17 cellular contexts compared by ENCODE assay signal in genomic region chr6:17768388-17768787, GRCh38.
DNase-seq lines count a peak whose midpoint lies in the region; ATAC-seq, FAIRE-seq and TF ChIP-seq lines count a peak whose summit lies in the region.
"Had no signal": no experiment of that assay in that cellular context is flagged by ENCODE, and none has a peak within 500 bp of the region (broad histone marks: within the 10 kb centered on the region; RNA-seq: fewer than 3 reads in every experiment).

No MANE protein-coding gene starts in this region.

- H3K4me3 ChIP-seq in K562 (no peak overlapping the region), kidney epithelial cell (ENCODE audit: low read depth, low read length) (no peak overlapping the region), coronary artery (no peak overlapping the region)
- H3K4me3 ChIP-seq: lower lobe of right lung had no signal

- TF ChIP-seq EP300 in K562 (IDR thresholded peaks at IDR 0.05; ENCODE audit: low read length), result no peak

- FAIRE-seq in K562 (lab: Jason Lieb, UNC), result no peak
- FAIRE-seq: frontal cortex, H1 had no signal

- no peak for TF ChIP-seq CTCF in K562 (IDR thresholded peaks at IDR 0.05 in 2 of 3, conservative IDR thresholded peaks at IDR 0.05 in 1 of 3; ENCODE audit: insufficient read depth in 2 of 3, low read depth in 1 of 3, low read length in 3 of 3)
- TF ChIP-seq CTCF in kidney epithelial cell (IDR thresholded peaks at IDR 0.05; ENCODE audit: insufficient read depth, low read length, poor library complexity, severe bottlenecking), result no peak
- TF ChIP-seq CTCF in coronary artery (IDR thresholded peaks at IDR 0.05), result no peak

- H3K9me3 ChIP-seq in K562 (replicated peaks; ENCODE audit: control insufficient read depth, insufficient read depth, low read depth, low read length), result no peaks in the 10 kb centered on the region
- H3K9me3 ChIP-seq: lower lobe of right lung had no signal

- H3K4me1 ChIP-seq in K562 (replicated peaks in 1 of 2; ENCODE audit: control insufficient read depth in 2 of 2, insufficient read depth in 2 of 2, low read length in 2 of 2), result no peaks in the 10 kb centered on the region
- H3K4me1 ChIP-seq: lower lobe of right lung, parathyroid adenoma had no signal

- POLR2A ChIA-PET in K562 (lab: Yijun Ruan, JAX), result interaction anchor here (0.7 kb wide), 1 partner anchor 313 kb away, joined by 3 read pairs; no protein-coding TSS in a partner anchor

- H3K9ac ChIP-seq in K562 (ENCODE audit: insufficient read depth in 1 of 2, low read depth in 2 of 2, low read length in 2 of 2), result no peak overlapping the region
- H3K9ac ChIP-seq: parathyroid adenoma had no signal

- CTCF ChIA-PET in K562 (lab: Yijun Ruan, JAX; ENCODE audit: low intra/inter-chr PET ratio), result no interaction called here

- in situ Hi-C loops in Caki2 (cut with HindIII; ENCODE audit: low pct_unique_long_range_greater_than_20kb, low sequenced_read_pairs), result no loop called here
- in situ Hi-C loops in K562 (cut with MboI), result no loop called here

- no peaks in the 10 kb centered on the region for H3K79me2 ChIP-seq in K562 (ENCODE audit: control insufficient read depth, insufficient read depth, low read length)
- H3K79me2 ChIP-seq: parathyroid adenoma had no signal

- TF ChIP-seq RAD21 in K562 (CRISPR knock-in tag; conservative IDR thresholded peaks at IDR 0.05 in 1 of 2, IDR thresholded peaks at IDR 0.05 in 1 of 2), result no peak

- no TSS peak for BruUV-seq in K562 (replicated peaks; lab: Mats Ljungman, UMichigan)

- H3K27me3 ChIP-seq in K562 (ENCODE audit: control insufficient read depth in 2 of 2, insufficient read depth in 2 of 2, low read length in 2 of 2), result no peaks in the 10 kb centered on the region
- H3K27me3 ChIP-seq in kidney epithelial cell (ENCODE audit: control insufficient read depth, insufficient read depth, low read length), result no peaks in the 10 kb centered on the region

- intact Hi-C loops in K562 (cut with micrococcal nuclease), result no loop called here

- WGBS in K562 (ENCODE audit: insufficient coverage, low coverage, missing lambda C conversion rate), result 78% methylated on average over 3 of the region's 3 CpGs

- no peaks in the 10 kb centered on the region for H3K9me1 ChIP-seq in K562 (ENCODE audit: control insufficient read depth, insufficient read depth, low read length)

- no peak overlapping the region for H3K4me2 ChIP-seq in K562 (ENCODE audit: insufficient read depth, low read length)

- H3K27ac ChIP-seq in K562 (ENCODE audit: extremely low read depth, low read depth, low read length) (no peak overlapping the region), coronary artery (no peak overlapping the region)
- H3K27ac ChIP-seq: lower lobe of right lung, parathyroid adenoma, RWPE1 had no signal

- no peak overlapping the region for H2AFZ ChIP-seq in K562 (ENCODE audit: low read depth, low read length)
- H2AFZ ChIP-seq: parathyroid adenoma had no signal

- H4K20me1 ChIP-seq in K562 (replicated peaks; ENCODE audit: control insufficient read depth, insufficient read depth, low read length), result no peaks in the 10 kb centered on the region

- H3K36me3 ChIP-seq in K562 (ENCODE audit: control insufficient read depth, insufficient read depth, low read length) (peaks cover 67% of the 10 kb centered on the region; the same call in 2 of the 3 replicates), kidney epithelial cell (ENCODE audit: control insufficient read depth, insufficient read depth, low read length) (peaks cover 3% of the 10 kb centered on the region)

- ATAC-seq in K562 (peak; percentile 53; the same call in 2 of the 3 replicates), GM21529 (IDR thresholded peaks at IDR 0.05; ENCODE audit: unreplicated experiment) (no peak)
- ATAC-seq: lower lobe of right lung; stimulated activated naive CD8-positive, alpha-beta T cell treated with anti-CD3 and anti-CD28 coated beads, Interleukin-15, Interleukin-2, amounts not matched to agents 100 U/mL and 50 U/mL, for 24 hours had no signal

- DNase-seq in Caki2 (ENCODE audit: low read depth) (peak; percentile 24), LHCN-M2 (ENCODE audit: low read depth) (peak; percentile 35), K562 (ENCODE audit: extremely low read depth in 1 of 4, low spot score in 3 of 4) (peak in 1 of 4 experiments; percentile 12), kidney epithelial cell (ENCODE audit: low read depth) (peak; percentile 23), NCI-H345 treated with DMSO at 0.1 percent for 48 hours (lab: John Stamatoyannopoulos, UW; ENCODE audit: unreplicated experiment) (no peak), LoVo (ENCODE audit: low spot score) (no peak), coronary artery (ENCODE audit: low spot score) (no peak)
- DNase-seq: activated T-cell treated with anti-CD3 and anti-CD28 coated beads, Interleukin-2, amount 50 U/mL, for 24 hours; C1 segment of cervical spinal cord; lower lobe of right lung; NCI-H2081 treated with DMSO at 0.1 percent for 48 hours; stimulated activated naive CD8-positive, alpha-beta T cell treated with anti-CD3 and anti-CD28 coated beads, Interleukin-15, Interleukin-2, amounts not matched to agents 100 U/mL and 50 U/mL, for 24 hours had no signal

- TF ChIP-seq POLR2A in K562 (conservative IDR thresholded peaks at IDR 0.05), result no peak

TF ChIP-seq in K562, 482 proteins besides CTCF, POLR2A, EP300 and RAD21:
- TF ChIP-seq MYNN (IDR thresholded peaks at IDR 0.05) (no peak), MYNN (CRISPR knock-in tag; IDR thresholded peaks at IDR 0.05) (no peak), EHMT2 (IDR thresholded peaks at IDR 0.05) (peak; percentile 91), MIER1 (IDR thresholded peaks at IDR 0.05; ENCODE audit: low read depth) (peak; percentile 70)
- TF ChIP-seq, protein P1, sequence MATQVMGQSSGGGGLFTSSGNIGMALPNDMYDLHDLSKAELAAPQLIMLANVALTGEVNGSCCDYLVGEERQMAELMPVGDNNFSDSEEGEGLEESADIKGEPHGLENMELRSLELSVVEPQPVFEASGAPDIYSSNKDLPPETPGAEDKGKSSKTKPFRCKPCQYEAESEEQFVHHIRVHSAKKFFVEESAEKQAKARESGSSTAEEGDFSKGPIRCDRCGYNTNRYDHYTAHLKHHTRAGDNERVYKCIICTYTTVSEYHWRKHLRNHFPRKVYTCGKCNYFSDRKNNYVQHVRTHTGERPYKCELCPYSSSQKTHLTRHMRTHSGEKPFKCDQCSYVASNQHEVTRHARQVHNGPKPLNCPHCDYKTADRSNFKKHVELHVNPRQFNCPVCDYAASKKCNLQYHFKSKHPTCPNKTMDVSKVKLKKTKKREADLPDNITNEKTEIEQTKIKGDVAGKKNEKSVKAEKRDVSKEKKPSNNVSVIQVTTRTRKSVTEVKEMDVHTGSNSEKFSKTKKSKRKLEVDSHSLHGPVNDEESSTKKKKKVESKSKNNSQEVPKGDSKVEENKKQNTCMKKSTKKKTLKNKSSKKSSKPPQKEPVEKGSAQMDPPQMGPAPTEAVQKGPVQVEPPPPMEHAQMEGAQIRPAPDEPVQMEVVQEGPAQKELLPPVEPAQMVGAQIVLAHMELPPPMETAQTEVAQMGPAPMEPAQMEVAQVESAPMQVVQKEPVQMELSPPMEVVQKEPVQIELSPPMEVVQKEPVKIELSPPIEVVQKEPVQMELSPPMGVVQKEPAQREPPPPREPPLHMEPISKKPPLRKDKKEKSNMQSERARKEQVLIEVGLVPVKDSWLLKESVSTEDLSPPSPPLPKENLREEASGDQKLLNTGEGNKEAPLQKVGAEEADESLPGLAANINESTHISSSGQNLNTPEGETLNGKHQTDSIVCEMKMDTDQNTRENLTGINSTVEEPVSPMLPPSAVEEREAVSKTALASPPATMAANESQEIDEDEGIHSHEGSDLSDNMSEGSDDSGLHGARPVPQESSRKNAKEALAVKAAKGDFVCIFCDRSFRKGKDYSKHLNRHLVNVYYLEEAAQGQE (CRISPR knock-in tag; IDR thresholded peaks at IDR 0.05; ENCODE audit: low read depth), result peak; percentile 83
TF ChIP-seq in K562: peak in this region for 3.

Comparison
In these comparisons a context has a peak if more than half of its experiments do, and no peak if none do; other contexts are left out.
1. DNase-seq: peak in Caki2 (single experiment), LHCN-M2 (single experiment) and kidney epithelial cell (single experiment); none in NCI-H345 treated with DMSO at 0.1 percent for 48 hours (single experiment), LoVo (single experiment) and coronary artery (single experiment).